In the genomic region with DNA sequence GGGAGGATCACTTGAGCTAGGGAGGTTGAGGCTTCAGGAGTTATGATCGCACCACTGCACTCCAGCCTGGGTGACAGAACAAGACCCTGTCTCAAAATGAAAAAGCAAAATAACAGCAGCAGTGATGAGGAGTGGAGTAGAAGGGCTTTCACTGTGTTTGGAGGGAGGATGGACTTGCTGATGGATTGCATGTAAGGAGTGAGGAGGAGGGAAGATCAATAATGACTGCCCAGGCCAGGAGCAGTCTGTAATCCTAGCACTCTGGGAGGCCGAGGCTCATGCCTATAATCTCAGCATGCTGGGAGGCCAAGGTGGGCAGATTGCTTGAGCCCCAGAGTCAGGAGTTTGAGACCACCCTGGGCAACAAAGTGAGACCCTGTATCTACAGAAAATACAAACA, we compare ENCODE assay signal across 32 cellular contexts.
"Had no signal": no experiment of that assay in that cellular context is flagged by ENCODE, and none has a peak within 500 bp of the region (broad histone marks: within the 10 kb centered on the region; RNA-seq: fewer than 3 reads in every experiment).

No MANE protein-coding gene starts in this region.

- H3K4me3 ChIP-seq: ovary, psoas muscle, skin epidermis, smooth muscle cell, spleen, stomach, thoracic aorta, thyroid gland, tibial nerve, upper lobe of left lung, vagina had no signal

- H3K27ac ChIP-seq: neutrophil, ovary, parathyroid adenoma, psoas muscle, skin epidermis, spleen, stomach, thoracic aorta, thyroid gland, tibial nerve, upper lobe of left lung, vagina had no signal

- H3K27me3 ChIP-seq: neutrophil, ovary, spleen, stomach, thyroid gland, tibial nerve, upper lobe of left lung, vagina had no signal

- H3K4me1 ChIP-seq: parathyroid adenoma, psoas muscle, spleen, stomach, thyroid gland, vagina had no signal

- H3K27ac Mint-ChIP-seq: natural killer cell treated with Interleukin-12 subunit alpha and Interleukin-12 subunit beta and Interleukin-15 and Interleukin-18, amount 100 ng/mL, for 72 hours; progenitor cell of endocrine pancreas; stimulated activated naive B cell treated with anti-CD40 and anti-IgM and Interleukin-4, amounts not matched to agents 10 μg/mL and 1 μg/mL and 100 μg/mL, for 72 hours; stimulated activated naive CD8-positive, alpha-beta T cell treated with anti-CD3 and anti-CD28 coated beads, Interleukin-15, Interleukin-2, amounts not matched to agents 100 ng/mL and 50 ng/mL, for 24 hours had no signal

- ATAC-seq: naive thymus-derived CD8-positive, alpha-beta T cell; natural killer cell treated with Interleukin-12 subunit alpha and Interleukin-12 subunit beta and Interleukin-15 and Interleukin-18, amount 100 ng/mL, for 72 hours; psoas muscle; right cardiac atrium; sciatic nerve; stimulated activated naive B cell treated with anti-CD40 and anti-IgM and Interleukin-4, amounts not matched to agents 10 μg/mL and 1 μg/mL and 100 μg/mL, for 72 hours had no signal

- H3K9me3 ChIP-seq: neutrophil, ovary, psoas muscle, stomach, thoracic aorta, thyroid gland, tibial nerve, upper lobe of left lung, vagina had no signal

- H3K36me3 ChIP-seq: neutrophil, ovary, spleen, stomach, thoracic aorta, thyroid gland, tibial nerve, upper lobe of left lung, vagina had no signal

- H2AFZ ChIP-seq: parathyroid adenoma had no signal

- DNase-seq: naive thymus-derived CD8-positive, alpha-beta T cell; nephron progenitor cell; nucleus accumbens; ovary; posterior cingulate gyrus; psoas muscle; right cardiac atrium; spleen; stimulated activated CD4-positive, alpha-beta T cell treated with anti-CD3 and anti-CD28 coated beads, Interleukin-12 subunit alpha, Interleukin-12 subunit beta, amount 100 ng/mL, for 4 hours; stimulated activated CD4-positive, alpha-beta T cell treated with anti-CD3 and anti-CD28 coated beads, Interleukin-1b, Interleukin-23, amount 100 ng/mL, for 48 hours; stimulated activated CD4-positive, alpha-beta T cell treated with anti-CD3 and anti-CD28 coated beads, Interleukin-4, amount 100 ng/mL, for 1 hour; stimulated activated CD4-positive, alpha-beta T cell treated with anti-CD3 and anti-CD28 coated beads, Interleukin-4, amount 100 ng/mL, for 4 hours; stimulated activated CD8-positive, alpha-beta memory T cell treated with anti-CD3 and anti-CD28 coated beads, Interleukin-4, amount 100 ng/mL, for 48 hours; stimulated activated naive B cell treated with anti-CD40 and anti-IgM and Interleukin-4, amounts not matched to agents 10 μg/mL and 1 μg/mL and 100 μg/mL, for 72 hours; stimulated activated naive CD4-positive, alpha-beta T cell treated with Interleukin-2 at 50 U/mL for 16 hours; stomach; thyroid gland; trophoblast cell; upper lobe of left lung had no signal

- H3K9me3 Mint-ChIP-seq: natural killer cell treated with Interleukin-12 subunit alpha and Interleukin-12 subunit beta and Interleukin-15 and Interleukin-18, amount 100 ng/mL, for 72 hours had no signal

- H3K4me2 ChIP-seq: smooth muscle cell had no signal

- H3K4me1 Mint-ChIP-seq: neural crest cell had no signal

- H3K9ac ChIP-seq: parathyroid adenoma had no signal

- H3K4me3 Mint-ChIP-seq: natural killer cell treated with Interleukin-12 subunit alpha and Interleukin-12 subunit beta and Interleukin-15 and Interleukin-18, amount 100 ng/mL, for 72 hours; nephron progenitor cell; neural crest cell; stimulated activated naive B cell treated with anti-CD40 and anti-IgM and Interleukin-4, amounts not matched to agents 10 μg/mL and 1 μg/mL and 100 μg/mL, for 72 hours; stimulated activated naive CD8-positive, alpha-beta T cell treated with anti-CD3 and anti-CD28 coated beads, Interleukin-15, Interleukin-2, amounts not matched to agents 100 ng/mL and 50 ng/mL, for 24 hours had no signal

- FAIRE-seq: urothelium cell line had no signal

- H3K36me3 Mint-ChIP-seq: natural killer cell treated with Interleukin-12 subunit alpha and Interleukin-12 subunit beta and Interleukin-15 and Interleukin-18, amount 100 ng/mL, for 72 hours had no signal

- H3K79me2 ChIP-seq: parathyroid adenoma had no signal
